ENCODE assay signal across 10 cellular contexts in genomic region chr15:101068961-101069734, GRCh38.
DNase-seq lines count a peak whose midpoint lies in the region; ATAC-seq and TF ChIP-seq lines count a peak whose summit lies in the region.
"Had no signal": no experiment of that assay in that cellular context is flagged by ENCODE, and none has a peak within 500 bp of the region (broad histone marks: within the 10 kb centered on the region; RNA-seq: fewer than 3 reads in every experiment).

No MANE protein-coding gene starts in this region.

- H3K36me3 ChIP-seq in ovary, result no peaks in the 10 kb centered on the region

- no peak for TF ChIP-seq POLR2A in ovary (IDR thresholded peaks at IDR 0.05)

- no peaks in the 10 kb centered on the region for H3K27me3 ChIP-seq in ovary

- 24 to 51% (median 26%) methylated on average over 14 to 15 of the region's 15 CpGs for WGBS in ovary, 3 donors

- no peak for TF ChIP-seq CTCF in ovary (IDR thresholded peaks at IDR 0.05)

- peak; percentile 74 for DNase-seq in EH (ENCODE audit: low read depth)
- DNase-seq in T1000 (lab: John Stamatoyannopoulos, UW), result peak; percentile 66
- no peak for DNase-seq in Right ventricle myocardium superior
- peak in 3 of 5 donors; percentile 20 to 56 (median 40) for DNase-seq in ovary
- DNase-seq in NCI-H82 treated with DMSO at 0.1 percent for 48 hours (lab: John Stamatoyannopoulos, UW; ENCODE audit: unreplicated experiment), result no peak
- no peak for DNase-seq in KBM-7
- DNase-seq: CD8-positive, alpha-beta memory T cell; NCI-H2081 treated with DMSO at 0.1 percent for 48 hours had no signal

- H3K4me1 ChIP-seq in ovary (ENCODE audit: insufficient read depth), result peaks cover 20% of the 10 kb centered on the region

- peak overlapping the region in 1 of 2 donors; percentile 70 for H3K27ac ChIP-seq in ovary

- H3K4me3 ChIP-seq in ovary, result no peak overlapping the region

- intact Hi-C loops in Right ventricle myocardium superior (cut with DNase I), result no loop called here
- intact Hi-C loops in ovary (cut with DNase I), result no loop called here

- H3K9me3 ChIP-seq in ovary, result no peaks in the 10 kb centered on the region

- ATAC-seq in Right ventricle myocardium superior (ENCODE audit: poor library complexity) (peak; percentile 22), HG03354 (IDR thresholded peaks at IDR 0.05; ENCODE audit: poor library complexity, severe bottlenecking, unreplicated experiment) (no peak), GM18858 (IDR thresholded peaks at IDR 0.05; ENCODE audit: unreplicated experiment) (no peak)

- TF ChIP-seq EP300 in ovary (IDR thresholded peaks at IDR 0.05), result no peak

- in situ Hi-C loops in KBM-7 (cut with MboI; ENCODE audit: low pct_unique_long_range_greater_than_20kb, low sequenced_read_pairs), result no loop called here

Comparison
In these comparisons a context has a peak if more than half of its experiments do, and no peak if none do; other contexts are left out.
1. DNase-seq: peak in EH (single experiment), T1000 (single experiment) and ovary (3 of 5); none in Right ventricle myocardium superior (single experiment), NCI-H82 treated with DMSO at 0.1 percent for 48 hours (single experiment) and KBM-7 (single experiment).